22 cellular contexts compared by ENCODE assay signal in genomic region chr22:31897842-31898241, GRCh38. TPM values are rescaled to one million over a fixed set of nuclear protein-coding genes. Genes with fewer than 3 reads are reported as not detected.
DNase-seq lines count a peak whose midpoint lies in the region; ATAC-seq, FAIRE-seq and TF ChIP-seq lines count a peak whose summit lies in the region.
"Had no signal": no experiment of that assay in that cellular context is flagged by ENCODE, and none has a peak within 500 bp of the region (broad histone marks: within the 10 kb centered on the region; RNA-seq: fewer than 3 reads in every experiment).

No MANE protein-coding gene starts in this region.

- H3K4me1 ChIP-seq in endothelial cell of umbilical vein (ENCODE audit: control insufficient read depth, extremely low read depth, insufficient read depth, low read length) (peaks cover 15% of the 10 kb centered on the region), mesenchymal stem cell (ENCODE audit: control insufficient read depth, insufficient read depth, low read depth, low read length) (no peaks in the 10 kb centered on the region), SJCRH30 (peaks cover 11% of the 10 kb centered on the region; the same call in 1 of the 2 replicates)
- H3K4me1 ChIP-seq: lower lobe of right lung, right lobe of liver, thyroid gland had no signal

- H3K36me3 ChIP-seq in endothelial cell of umbilical vein (ENCODE audit: control insufficient read depth in 2 of 2, extremely low read depth in 1 of 2, insufficient read depth in 2 of 2, low read length in 2 of 2) = peaks cover 0 to 12% of the 10 kb centered on the region in 2 experiments
- H3K36me3 ChIP-seq in mesenchymal stem cell (ENCODE audit: control insufficient read depth in 1 of 2, insufficient read depth in 2 of 2, low read depth in 1 of 2, low read length in 2 of 2) = peaks cover 23 to 56% of the 10 kb centered on the region in 2 experiments
- H3K36me3 ChIP-seq in SJCRH30 = no peaks in the 10 kb centered on the region; the same call in 1 of the 2 replicates

- intact Hi-C loops in activated CD8-positive, alpha-beta T cell treated with anti-CD3 and anti-CD28 coated beads for 36 hours (cut with micrococcal nuclease) = no loop called here
- intact Hi-C loops in endothelial cell of umbilical vein (cut with micrococcal nuclease) = no loop called here

- no peak for TF ChIP-seq CTCF in activated CD8-positive, alpha-beta T cell treated with anti-CD3 and anti-CD28 coated beads for 36 hours (IDR thresholded peaks at IDR 0.05)
- TF ChIP-seq CTCF in endothelial cell of umbilical vein (IDR thresholded peaks at IDR 0.05; ENCODE audit: extremely low read depth in 1 of 2, insufficient read depth in 1 of 2, low read depth in 1 of 2, low read length in 2 of 2) (no peak), type B pancreatic cell (conservative IDR thresholded peaks at IDR 0.05) (no peak)

- H3K14ac ChIP-seq in mesenchymal stem cell (ENCODE audit: low read length in 2 of 2) = no peak overlapping the region

- no peaks in the 10 kb centered on the region for H3K27me3 ChIP-seq in endothelial cell of umbilical vein (ENCODE audit: control insufficient read depth in 2 of 2, insufficient read depth in 2 of 2, low read length in 2 of 2)
- H3K27me3 ChIP-seq in mesenchymal stem cell (ENCODE audit: control insufficient read depth in 1 of 2, insufficient read depth in 1 of 2, low read length in 2 of 2) = no peaks in the 10 kb centered on the region
- no peaks in the 10 kb centered on the region for H3K27me3 ChIP-seq in SJCRH30
- H3K27me3 ChIP-seq: brain microvascular endothelial cell, right lobe of liver, thyroid gland had no signal

- CTCF ChIA-PET in activated CD8-positive, alpha-beta T cell treated with anti-CD3 and anti-CD28 coated beads, Interleukin-2, amount 10 ng/mL, durations not matched to agents 7 days and 5 days (lab: Charles Lee) = no interaction called here
- CTCF ChIA-PET in activated CD8-positive, alpha-beta T cell treated with anti-CD3 and anti-CD28 coated beads for 36 hours (lab: Charles Lee) = no interaction called here
- CTCF ChIA-PET in endothelial cell of umbilical vein (lab: Charles Lee) = interaction anchor here (0.6 to 0.9 kb wide), 2 partner anchors 27 to 89 kb away, joined by 3 to 5 read pairs; no protein-coding TSS in a partner anchor

- peaks cover 14% of the 10 kb centered on the region for H3K36me3 Mint-ChIP-seq in activated CD8-positive, alpha-beta T cell treated with anti-CD3 and anti-CD28 coated beads, Interleukin-2, amount 10 ng/mL, durations not matched to agents 7 days and 5 days (ENCODE audit: low read depth)
- peaks cover 6% of the 10 kb centered on the region for H3K36me3 Mint-ChIP-seq in activated CD8-positive, alpha-beta T cell treated with anti-CD3 and anti-CD28 coated beads for 36 hours (ENCODE audit: low read depth)
- peaks cover 6% of the 10 kb centered on the region for H3K36me3 Mint-ChIP-seq in type B pancreatic cell
- H3K36me3 Mint-ChIP-seq: natural killer cell treated with Interleukin-12 subunit alpha and Interleukin-12 subunit beta and Interleukin-15 and Interleukin-18, amount 100 ng/mL, for 72 hours had no signal

- no peak overlapping the region for H2BK12ac ChIP-seq in mesenchymal stem cell (ENCODE audit: low read length in 2 of 2)

- H3K4me3 Mint-ChIP-seq in activated CD8-positive, alpha-beta T cell treated with anti-CD3 and anti-CD28 coated beads, Interleukin-2, amount 10 ng/mL, durations not matched to agents 7 days and 5 days = no peak overlapping the region
- no peak overlapping the region for H3K4me3 Mint-ChIP-seq in activated CD8-positive, alpha-beta T cell treated with anti-CD3 and anti-CD28 coated beads for 36 hours
- H3K4me3 Mint-ChIP-seq in type B pancreatic cell = no peak overlapping the region
- H3K4me3 Mint-ChIP-seq: CD4-positive, alpha-beta T cell; natural killer cell treated with Interleukin-12 subunit alpha and Interleukin-12 subunit beta and Interleukin-15 and Interleukin-18, amount 100 ng/mL, for 72 hours; T-helper 1 cell treated with Interleukin-12 subunit alpha and Interleukin-12 subunit beta and Interleukin-4 antibody, amounts not matched to agents 30 μg/mL and 1 μg/mL, for 36 hours had no signal

- H2AK5ac ChIP-seq in mesenchymal stem cell (ENCODE audit: low read length, severe bottlenecking) = no peak overlapping the region

- 55% methylated on average over 7 of the region's 7 CpGs for WGBS in mesenchymal stem cell

- no peaks in the 10 kb centered on the region for H3K79me1 ChIP-seq in mesenchymal stem cell (replicated peaks; ENCODE audit: low read length, poor library complexity, severe bottlenecking)

- no peak for TF ChIP-seq POLR2A in endothelial cell of umbilical vein (IDR thresholded peaks at IDR 0.05; ENCODE audit: low read depth, low read length)

- DNase-seq in activated CD8-positive, alpha-beta T cell treated with anti-CD3 and anti-CD28 coated beads, Interleukin-2, amount 10 ng/mL, durations not matched to agents 7 days and 5 days = no peak
- DNase-seq in activated CD8-positive, alpha-beta T cell treated with anti-CD3 and anti-CD28 coated beads for 36 hours = no peak
- DNase-seq in endothelial cell of umbilical vein (ENCODE audit: low read depth, low spot score) (peak; percentile 15), mesenchymal stem cell (peak; percentile 39), type B pancreatic cell (ENCODE audit: extremely low spot score, unreplicated experiment) (no peak), SJCRH30 (no peak)
- DNase-seq: activated CD4-positive, alpha-beta T cell treated with anti-CD3 and anti-CD28 coated beads for 1 hour; activated naive CD4-positive, alpha-beta T cell treated with Interleukin-2 at 50 U/mL for 16 hours; brain microvascular endothelial cell; CD4-positive, alpha-beta T cell; GDM1; lower lobe of right lung; NCI-H1092; right lobe of liver; stimulated activated CD4-positive, alpha-beta T cell treated with anti-CD3 and anti-CD28 coated beads, Interleukin-2, amount 100 ng/mL, for 48 hours; stimulated activated CD8-positive, alpha-beta memory T cell treated with anti-CD3 and anti-CD28 coated beads, Interleukin-4, amount 100 ng/mL, for 48 hours; thyroid gland had no signal

- H3K9me3 Mint-ChIP-seq in activated CD8-positive, alpha-beta T cell treated with anti-CD3 and anti-CD28 coated beads, Interleukin-2, amount 10 ng/mL, durations not matched to agents 7 days and 5 days (ENCODE audit: insufficient read depth) = no peaks in the 10 kb centered on the region
- no peaks in the 10 kb centered on the region for H3K9me3 Mint-ChIP-seq in activated CD8-positive, alpha-beta T cell treated with anti-CD3 and anti-CD28 coated beads for 36 hours
- H3K9me3 Mint-ChIP-seq in type B pancreatic cell = no peaks in the 10 kb centered on the region
- H3K9me3 Mint-ChIP-seq: CD4-positive, alpha-beta T cell; natural killer cell treated with Interleukin-12 subunit alpha and Interleukin-12 subunit beta and Interleukin-15 and Interleukin-18, amount 100 ng/mL, for 72 hours; T-helper 1 cell treated with Interleukin-12 subunit alpha and Interleukin-12 subunit beta and Interleukin-4 antibody, amounts not matched to agents 30 μg/mL and 1 μg/mL, for 36 hours had no signal

- POLR2A ChIA-PET in activated CD8-positive, alpha-beta T cell treated with anti-CD3 and anti-CD28 coated beads, Interleukin-2, amount 10 ng/mL, durations not matched to agents 7 days and 5 days (lab: Charles Lee) = no interaction called here
- POLR2A ChIA-PET in activated CD8-positive, alpha-beta T cell treated with anti-CD3 and anti-CD28 coated beads for 36 hours (lab: Charles Lee) = interaction anchor here (1.4 kb wide), 1 partner anchor 11 kb away, joined by 4 read pairs; no protein-coding TSS in a partner anchor
- POLR2A ChIA-PET in endothelial cell of umbilical vein (lab: Charles Lee) = no interaction called here

- no TSS peak for BruUV-seq in endothelial cell of umbilical vein (replicated peaks; lab: Mats Ljungman, UMichigan)

- H3K9me3 ChIP-seq in endothelial cell of umbilical vein (replicated peaks; ENCODE audit: control insufficient read depth, insufficient read depth, low read length) (no peaks in the 10 kb centered on the region), mesenchymal stem cell (ENCODE audit: control insufficient read depth, low read length) (no peaks in the 10 kb centered on the region), SJCRH30 (replicated peaks) (no peaks in the 10 kb centered on the region)
- H3K9me3 ChIP-seq: lower lobe of right lung, right lobe of liver, thyroid gland had no signal

- H3K27ac ChIP-seq in endothelial cell of umbilical vein (ENCODE audit: insufficient read depth, low read depth, low read length) (no peak overlapping the region), mesenchymal stem cell (ENCODE audit: low read length, poor library complexity, severe bottlenecking) (no peak overlapping the region), SJCRH30 (no peak overlapping the region)
- H3K27ac ChIP-seq: brain microvascular endothelial cell, lower lobe of right lung, right lobe of liver, thyroid gland had no signal

- H3K4me2 ChIP-seq in endothelial cell of umbilical vein (ENCODE audit: insufficient read depth, low read length) = no peak overlapping the region
- H3K4me2 ChIP-seq in mesenchymal stem cell (ENCODE audit: low read length, poor library complexity, severe bottlenecking) = no peak overlapping the region

- no peak overlapping the region for H3K23ac ChIP-seq in mesenchymal stem cell (ENCODE audit: low read length in 2 of 2)

- peak; percentile 80 for FAIRE-seq in endothelial cell of umbilical vein (lab: Jason Lieb, UNC)

- H3K18ac ChIP-seq in mesenchymal stem cell (ENCODE audit: low read depth in 1 of 2, low read length in 2 of 2) = no peak overlapping the region

- no peak overlapping the region for H4K91ac ChIP-seq in mesenchymal stem cell (ENCODE audit: low read length)

- H3K4me3 ChIP-seq in endothelial cell of umbilical vein (replicated peaks in 1 of 3; ENCODE audit: insufficient read depth in 1 of 3, low read depth in 1 of 3, low read length in 3 of 3) (no peak overlapping the region), mesenchymal stem cell (ENCODE audit: insufficient read depth in 1 of 2, low read depth in 1 of 2, low read length in 2 of 2) (no peak overlapping the region), SJCRH30 (no peak overlapping the region)
- H3K4me3 ChIP-seq: lower lobe of right lung, right lobe of liver, thyroid gland had no signal

- ATAC-seq in activated CD8-positive, alpha-beta T cell treated with anti-CD3 and anti-CD28 coated beads, Interleukin-2, amount 10 ng/mL, durations not matched to agents 7 days and 5 days = no peak
- no peak for ATAC-seq in activated CD8-positive, alpha-beta T cell treated with anti-CD3 and anti-CD28 coated beads for 36 hours
- ATAC-seq in GM19452 (IDR thresholded peaks at IDR 0.05; ENCODE audit: unreplicated experiment) (no peak), HG03442 (IDR thresholded peaks at IDR 0.05; ENCODE audit: unreplicated experiment) (no peak)
- ATAC-seq: HCT116; lower lobe of right lung; natural killer cell treated with Interleukin-12 subunit alpha and Interleukin-12 subunit beta and Interleukin-15 and Interleukin-18, amount 100 ng/mL, for 72 hours; right lobe of liver had no signal

- H2BK15ac ChIP-seq in mesenchymal stem cell (ENCODE audit: low read depth, poor library complexity, severe bottlenecking) = no peak overlapping the region

- H2AFZ ChIP-seq in endothelial cell of umbilical vein (ENCODE audit: low read depth, low read length) = no peak overlapping the region
- H2AFZ ChIP-seq in mesenchymal stem cell (ENCODE audit: low read depth, low read length) = no peak overlapping the region

- no peaks in the 10 kb centered on the region for H3K4me1 Mint-ChIP-seq in activated CD8-positive, alpha-beta T cell treated with anti-CD3 and anti-CD28 coated beads, Interleukin-2, amount 10 ng/mL, durations not matched to agents 7 days and 5 days (ENCODE audit: low read depth)
- H3K4me1 Mint-ChIP-seq in activated CD8-positive, alpha-beta T cell treated with anti-CD3 and anti-CD28 coated beads for 36 hours (ENCODE audit: low read depth) = no peaks in the 10 kb centered on the region
- H3K4me1 Mint-ChIP-seq in type B pancreatic cell (ENCODE audit: unreplicated experiment) = peaks cover 40% of the 10 kb centered on the region

- H2BK120ac ChIP-seq in mesenchymal stem cell (ENCODE audit: low read depth, low read length) = no peak overlapping the region

- H3K9ac ChIP-seq in endothelial cell of umbilical vein (replicated peaks; ENCODE audit: extremely low read depth, insufficient read depth, low read length) = no peak overlapping the region
- no peak overlapping the region for H3K9ac ChIP-seq in mesenchymal stem cell (ENCODE audit: low read length)

- no peaks in the 10 kb centered on the region for H3K27me3 Mint-ChIP-seq in activated CD8-positive, alpha-beta T cell treated with anti-CD3 and anti-CD28 coated beads, Interleukin-2, amount 10 ng/mL, durations not matched to agents 7 days and 5 days (ENCODE audit: low read depth)
- H3K27me3 Mint-ChIP-seq in activated CD8-positive, alpha-beta T cell treated with anti-CD3 and anti-CD28 coated beads for 36 hours = no peaks in the 10 kb centered on the region
- H3K27me3 Mint-ChIP-seq in type B pancreatic cell = no peaks in the 10 kb centered on the region
- H3K27me3 Mint-ChIP-seq: CD4-positive, alpha-beta T cell; natural killer cell treated with Interleukin-12 subunit alpha and Interleukin-12 subunit beta and Interleukin-15 and Interleukin-18, amount 100 ng/mL, for 72 hours had no signal

- H2BK5ac ChIP-seq in mesenchymal stem cell (ENCODE audit: low read depth, low read length, poor library complexity, severe bottlenecking) = no peak overlapping the region

- dilution Hi-C loops in endothelial cell of umbilical vein (cut with MboI; ENCODE audit: extremely low pct_ligation_motif_present, low sequenced_read_pairs) = no loop called here

- peak overlapping the region; percentile 23 for H3K27ac Mint-ChIP-seq in activated CD8-positive, alpha-beta T cell treated with anti-CD3 and anti-CD28 coated beads, Interleukin-2, amount 10 ng/mL, durations not matched to agents 7 days and 5 days
- no peak overlapping the region for H3K27ac Mint-ChIP-seq in activated CD8-positive, alpha-beta T cell treated with anti-CD3 and anti-CD28 coated beads for 36 hours
- peak overlapping the region; percentile 52 for H3K27ac Mint-ChIP-seq in type B pancreatic cell
- H3K27ac Mint-ChIP-seq: CD4-positive, alpha-beta T cell; natural killer cell treated with Interleukin-12 subunit alpha and Interleukin-12 subunit beta and Interleukin-15 and Interleukin-18, amount 100 ng/mL, for 72 hours; T-helper 1 cell treated with Interleukin-12 subunit alpha and Interleukin-12 subunit beta and Interleukin-4 antibody, amounts not matched to agents 30 μg/mL and 1 μg/mL, for 36 hours had no signal

- no peaks in the 10 kb centered on the region for H3K79me2 ChIP-seq in endothelial cell of umbilical vein (ENCODE audit: control insufficient read depth, insufficient read depth, low read length)

- no peak overlapping the region for H3K4ac ChIP-seq in mesenchymal stem cell (ENCODE audit: low read depth in 1 of 2, low read length in 2 of 2)

- H3K9me1 ChIP-seq in endothelial cell of umbilical vein (replicated peaks; ENCODE audit: control insufficient read depth, extremely low read depth, insufficient read depth, low read length) = no peaks in the 10 kb centered on the region

- H4K8ac ChIP-seq in mesenchymal stem cell (ENCODE audit: low read length) = peak overlapping the region; percentile 39

- H4K20me1 ChIP-seq in endothelial cell of umbilical vein (replicated peaks; ENCODE audit: control insufficient read depth, extremely low read depth, insufficient read depth, low read length) = no peaks in the 10 kb centered on the region

RNA-seq across cellular contexts. Expression of gene YWHAH, which starts 46.5 kb away (rescaled TPM):
- 100 to 1,000 TPM; 248 to 251 TPM for total RNA-seq in activated CD8-positive, alpha-beta T cell treated with anti-CD3 and anti-CD28 coated beads, Interleukin-2, amount 10 ng/mL, durations not matched to agents 7 days and 5 days
- total RNA-seq in activated CD8-positive, alpha-beta T cell treated with anti-CD3 and anti-CD28 coated beads for 36 hours = 100 to 1,000 TPM; 123 to 126 TPM
- total RNA-seq in endothelial cell of umbilical vein = 170 and 182 TPM in 2 replicates
- polyA plus RNA-seq in endothelial cell of umbilical vein = 72.2 and 73.6 TPM in 2 replicates
- 117 and 139 TPM in 2 replicates for polyA plus RNA-seq in endothelial cell of umbilical vein (2011; cell fraction: cytosol; rRNA removed)
- 52.4 and 59.2 TPM in 2 replicates for polyA plus RNA-seq in endothelial cell of umbilical vein (2011; cell fraction: nucleus; rRNA removed)
- polyA plus RNA-seq in endothelial cell of umbilical vein (2012) = 121 and 190 TPM in 2 replicates
- 41.5 and 43.3 TPM in 2 replicates for polyA minus RNA-seq in endothelial cell of umbilical vein
- 26.1 TPM for polyA minus RNA-seq in endothelial cell of umbilical vein (2011; cell fraction: cytosol; rRNA and poly(A)+ RNA removed)
- polyA minus RNA-seq in endothelial cell of umbilical vein (2011; cell fraction: nucleus; rRNA and poly(A)+ RNA removed) = 14.1 and 20.4 TPM in 2 replicates
- 82.2 TPM for polyA plus RNA-seq in mesenchymal stem cell (2013, experiment 1 of 2)
- 82.8 TPM for polyA plus RNA-seq in mesenchymal stem cell (2013, experiment 2 of 2)
- total RNA-seq in type B pancreatic cell (ENCODE audit: low replicate concordance) = 97.5 and 110 TPM in 2 replicates
- total RNA-seq in SJCRH30 (2014; rRNA removed; shearing (Covaris generic)) = 100 and 106 TPM in 2 replicates

Comparison
In these comparisons a context has a peak if more than half of its experiments do, and no peak if none do; other contexts are left out.
1. DNase-seq: peak in endothelial cell of umbilical vein (single experiment) and mesenchymal stem cell (single experiment); none in activated CD8-positive, alpha-beta T cell treated with anti-CD3 and anti-CD28 coated beads, Interleukin-2, amount 10 ng/mL, durations not matched to agents 7 days and 5 days (single experiment), activated CD8-positive, alpha-beta T cell treated with anti-CD3 and anti-CD28 coated beads for 36 hours (single experiment), type B pancreatic cell (single experiment) and SJCRH30 (0 of 2).